ENCODE assay signal across 9 cellular contexts in the genomic region with DNA sequence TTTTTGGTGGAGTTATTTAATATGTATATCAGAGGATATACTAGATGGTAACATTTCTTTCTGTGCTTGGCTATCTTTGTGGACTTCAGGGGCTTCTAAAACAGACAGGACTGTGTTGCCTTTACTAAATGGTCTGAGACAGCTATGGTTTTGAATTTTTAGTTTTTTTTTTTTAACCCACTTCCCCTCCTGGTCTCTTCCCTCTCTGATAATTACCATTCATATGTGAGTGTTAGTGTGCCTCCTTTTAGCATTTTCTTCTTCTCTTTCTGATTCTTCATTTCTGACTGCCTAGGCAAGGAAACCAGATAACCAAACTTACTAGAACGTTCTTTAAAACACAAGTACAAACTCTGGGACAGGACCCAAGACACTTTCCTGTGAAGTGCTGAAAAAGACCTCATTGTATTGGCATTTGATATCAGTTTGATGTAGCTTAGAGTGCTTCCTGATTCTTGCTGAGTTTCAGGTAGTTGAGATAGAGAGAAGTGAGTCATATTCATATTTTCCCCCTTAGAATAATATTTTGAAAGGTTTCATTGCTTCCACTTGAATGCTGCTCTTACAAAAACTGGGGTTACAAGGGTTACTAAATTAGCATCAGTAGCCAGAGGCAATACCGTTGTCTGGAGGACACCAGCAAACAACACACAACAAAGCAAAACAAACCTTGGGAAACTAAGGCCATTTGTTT. TPM values are rescaled to one million over a fixed set of nuclear protein-coding genes. Genes with fewer than 3 reads are reported as not detected.
DNase-seq lines count a peak whose midpoint lies in the region; ATAC-seq and TF ChIP-seq lines count a peak whose summit lies in the region.
"Had no signal": no experiment of that assay in that cellular context is flagged by ENCODE, and none has a peak within 500 bp of the region (broad histone marks: within the 10 kb centered on the region; RNA-seq: fewer than 3 reads in every experiment).

No MANE protein-coding gene starts in this region.

- TF ChIP-seq CTCF in GM13976 (IDR thresholded peaks at IDR 0.05; ENCODE audit: borderline replicate concordance, control extremely low read depth, extremely low read depth, insufficient read depth, missing control alignments) (no peak), foreskin keratinocyte (conservative IDR thresholded peaks at IDR 0.05) (no peak), suprapubic skin (IDR thresholded peaks at IDR 0.05) (no peak), A673 (conservative IDR thresholded peaks at IDR 0.05; ENCODE audit: low read depth, low read length) (no peak), psoas muscle (IDR thresholded peaks at IDR 0.05) (no peak)

- CTCF ChIA-PET in A673 (lab: Charles Lee) = no interaction called here

- DNase-seq in GM13976 (ENCODE audit: low spot score) (peak; percentile 36), HT1080 (ENCODE audit: low read depth) (peak; percentile 24), foreskin keratinocyte (peak; percentile 42 to 72), suprapubic skin (ENCODE audit: low spot score in 2 of 2) (no peak), A673 (ENCODE audit: low spot score) (no peak), psoas muscle (no peak)
- DNase-seq in activated CD4-positive, alpha-beta T cell treated with anti-CD3 and anti-CD28 coated beads, Interleukin-2, amount 50 U/mL, for 48 hours = no peak
- DNase-seq: MM.1S had no signal

- POLR2A ChIA-PET in A673 (lab: Charles Lee; ENCODE audit: low non-redundant PET) = no interaction called here

- TF ChIP-seq POLR2A in suprapubic skin (IDR thresholded peaks at IDR 0.05) = no peak

- ATAC-seq in GM21526 (IDR thresholded peaks at IDR 0.05; ENCODE audit: low FRiP score, unreplicated experiment) (peak; percentile 82), foreskin keratinocyte (peak; percentile 81), psoas muscle (no peak)

- H3K4me1 ChIP-seq in foreskin keratinocyte = peaks cover 4% of the 10 kb centered on the region
- H3K4me1 ChIP-seq in suprapubic skin = no peaks in the 10 kb centered on the region
- no peaks in the 10 kb centered on the region for H3K4me1 ChIP-seq in A673 (ENCODE audit: insufficient read depth, low read length, poor library complexity, severe bottlenecking)
- H3K4me1 ChIP-seq in psoas muscle = no peaks in the 10 kb centered on the region

- in situ Hi-C loops in GM13976 (cut with MboI; ENCODE audit: low sequenced_read_pairs, unreplicated experiment) = no loop called here

- intact Hi-C loops in A673 (cut with micrococcal nuclease; ENCODE audit: unreplicated experiment) (no loop called here), psoas muscle (cut with DNase I) (no loop called here)

- H3K36me3 ChIP-seq in suprapubic skin = peaks cover 61% of the 10 kb centered on the region
- H3K36me3 ChIP-seq in A673 (ENCODE audit: insufficient read depth, low read length, poor library complexity, severe bottlenecking) = peaks cover 62% of the 10 kb centered on the region
- H3K36me3 ChIP-seq in psoas muscle (ENCODE audit: insufficient read depth in 1 of 2, low read depth in 1 of 2) = peaks cover 7 to 82% of the 10 kb centered on the region in 2 donors

- H3K27me3 ChIP-seq in foreskin keratinocyte (no peaks in the 10 kb centered on the region), suprapubic skin (no peaks in the 10 kb centered on the region), A673 (replicated peaks; ENCODE audit: insufficient read depth, low read depth, low read length, poor library complexity) (no peaks in the 10 kb centered on the region), psoas muscle (ENCODE audit: insufficient read depth in 3 of 3, low read length in 2 of 3) (no peaks in the 10 kb centered on the region)

- WGBS in suprapubic skin = 49% methylated on average over 2 of the region's 2 CpGs
- 24 to 46% (median 32%) methylated on average over 2 of the region's 2 CpGs for WGBS in psoas muscle, 3 donors

- H3K27ac ChIP-seq in foreskin keratinocyte (peak overlapping the region; percentile 38), suprapubic skin (no peak overlapping the region), A673 (ENCODE audit: low read depth, low read length, poor library complexity, severe bottlenecking) (no peak overlapping the region), psoas muscle (no peak overlapping the region)

- no peak for TF ChIP-seq EP300 in suprapubic skin (IDR thresholded peaks at IDR 0.05)

- BruUV-seq in A673 (replicated peaks; lab: Mats Ljungman, UMichigan) = no TSS peak

- no peaks in the 10 kb centered on the region for H3K9me3 ChIP-seq in suprapubic skin
- no peaks in the 10 kb centered on the region for H3K9me3 ChIP-seq in A673 (ENCODE audit: low read depth, low read length, poor library complexity, severe bottlenecking)
- peaks cover 4% of the 10 kb centered on the region for H3K9me3 ChIP-seq in psoas muscle

- H3K4me3 ChIP-seq in suprapubic skin (no peak overlapping the region), A673 (ENCODE audit: low read depth, low read length, poor library complexity, severe bottlenecking) (no peak overlapping the region), psoas muscle (no peak overlapping the region)

RNA-seq across cellular contexts. Expression of a gene that starts 52.7 kb away (rescaled TPM):
- total RNA-seq in HT1080 (2014; rRNA removed; shearing (Covaris generic)) = 83.6 and 87.2 TPM in 2 replicates
- 51.8 and 64.7 TPM in 2 replicates for polyA plus RNA-seq in HT1080 (2015; cell fraction: cytosol; rRNA removed)
- polyA plus RNA-seq in HT1080 (2015; cell fraction: nucleus; rRNA removed) = 105 and 117 TPM in 2 replicates
- total RNA-seq in foreskin keratinocyte = 60.1 and 68.2 TPM in 2 replicates
- polyA plus RNA-seq in foreskin keratinocyte = 8.1 and 11.5 TPM in 2 replicates
- 100 to 1,000 TPM in 2 of 4 donors, 10 to 100 TPM in 2; 58.9 to 112 (median 99.7) TPM for total RNA-seq in suprapubic skin
- 120 TPM in 2 replicates for total RNA-seq in A673 (2021)
- total RNA-seq in psoas muscle = 100 to 1,000 TPM in 2 of 4 donors, 10 to 100 TPM in 2; 92.7 to 128 (median 112) TPM
- polyA plus RNA-seq in psoas muscle = 10 to 100 TPM; 35.6 to 80.8 (median 39.3) TPM

Comparison
In these comparisons a context has a peak if more than half of its experiments do, and no peak if none do; other contexts are left out.
1. DNase-seq: peak in GM13976 (single experiment), HT1080 (single experiment) and foreskin keratinocyte (2 of 2); none in suprapubic skin (0 of 2), A673 (single experiment), activated CD4-positive, alpha-beta T cell treated with anti-CD3 and anti-CD28 coated beads, Interleukin-2, amount 50 U/mL, for 48 hours (0 of 2) and psoas muscle (0 of 2).
2. ATAC-seq: peak in GM21526 (single experiment) and foreskin keratinocyte (single experiment); none in psoas muscle (0 of 4).